In genomic region chr14:37172024-37172869, GRCh38 we compare ENCODE assay signal across 1 cellular context.
TF ChIP-seq lines count a peak whose summit lies in the region.

Gene SLC25A21, minus strand, starts transcription at chr14:37172606.

TF ChIP-seq in H1, 55 proteins besides CTCF, POLR2A, EP300 and RAD21 (continued from another document):
- TF ChIP-seq JUND (IDR thresholded peaks at IDR 0.05; ENCODE audit: low read length) (no peak), TCF12 (IDR thresholded peaks at IDR 0.05; ENCODE audit: low read depth, low read length) (no peak), KDM5A (IDR thresholded peaks at IDR 0.05; ENCODE audit: low read length) (no peak), SP4 (IDR thresholded peaks at IDR 0.05; ENCODE audit: low read length) (no peak), EGR1 (IDR thresholded peaks at IDR 0.05; ENCODE audit: borderline replicate concordance, low read depth, low read length) (no peak), CREB1 (IDR thresholded peaks at IDR 0.05) (peak; percentile 78), BRCA1 (IDR thresholded peaks at IDR 0.05; ENCODE audit: low read depth, low read length) (peak; percentile 58), BCL11A (IDR thresholded peaks at IDR 0.05; ENCODE audit: low read depth in 2 of 2, low read length in 2 of 2) (no peak), SIRT6 (IDR thresholded peaks at IDR 0.05; ENCODE audit: low read length) (no peak), CHD1 (IDR thresholded peaks at IDR 0.05; ENCODE audit: low read depth, low read length) (peak; percentile 26; the same call in 1 of the 2 replicates), SP1 (IDR thresholded peaks at IDR 0.05; ENCODE audit: low read depth, low read length) (no peak), GABPA (IDR thresholded peaks at IDR 0.05; ENCODE audit: borderline replicate concordance, insufficient read depth, low read length) (no peak), RXRA (IDR thresholded peaks at IDR 0.05; ENCODE audit: insufficient read depth, low read depth, low read length) (no peak), POU5F1 (IDR thresholded peaks at IDR 0.05; ENCODE audit: low read depth, low read length) (no peak), POLR2AphosphoS5 (IDR thresholded peaks at IDR 0.05; ENCODE audit: low read depth, low read length) (peak; percentile 95), PHF8 (conservative IDR thresholded peaks at IDR 0.05; ENCODE audit: low read depth, low read length) (peak; percentile 86), NANOG (IDR thresholded peaks at IDR 0.05; ENCODE audit: insufficient read depth, low read depth, low read length, poor library complexity, severe bottlenecking) (peak; percentile 73), HDAC2 (IDR thresholded peaks at IDR 0.05; ENCODE audit: borderline replicate concordance in 1 of 2, low read depth in 2 of 2, low read length in 2 of 2) (no peak), JUN (IDR thresholded peaks at IDR 0.05; ENCODE audit: low read depth, low read length) (no peak), RNF2 (IDR thresholded peaks at IDR 0.05; ENCODE audit: borderline replicate concordance, low read depth, low read length, missing control alignments, poor library complexity, severe bottlenecking) (peak; percentile 38), TAF1 (IDR thresholded peaks at IDR 0.05; ENCODE audit: low read depth, low read length) (peak; percentile 96), CTBP2 (IDR thresholded peaks at IDR 0.05; ENCODE audit: borderline replicate concordance, insufficient read depth, insufficient read length, low read length) (no peak), SP2 (IDR thresholded peaks at IDR 0.05; ENCODE audit: low read length) (no peak), HDAC6 (IDR thresholded peaks at IDR 0.05; ENCODE audit: low read depth, low read length) (no peak), SRF (IDR thresholded peaks at IDR 0.05; ENCODE audit: low read depth, low read length) (no peak), TEAD4 (IDR thresholded peaks at IDR 0.05; ENCODE audit: low read depth, low read length) (0 out of 2 replicates have a peak, but pooled peaks have one; percentile 1), ASH2L (IDR thresholded peaks at IDR 0.05; ENCODE audit: low read length) (peak; percentile 99), KDM1A (IDR thresholded peaks at IDR 0.05; ENCODE audit: borderline replicate concordance, low read length) (peak; percentile 22; the same call in 1 of the 2 replicates), KDM4A (IDR thresholded peaks at IDR 0.05; ENCODE audit: low read depth, low read length, severe bottlenecking) (peak; percentile 78), RFX5 (IDR thresholded peaks at IDR 0.05; ENCODE audit: borderline replicate concordance, low read depth, low read length) (no peak), MAX (IDR thresholded peaks at IDR 0.05) (peak; percentile 83), FOSL1 (IDR thresholded peaks at IDR 0.05; ENCODE audit: insufficient read depth, low read depth, low read length) (no peak), CHD2 (IDR thresholded peaks at IDR 0.05; ENCODE audit: low read length) (peak; percentile 75), RBBP5 (IDR thresholded peaks at IDR 0.05; ENCODE audit: borderline replicate concordance, low read depth, low read length) (peak; percentile 75; the same call in 1 of the 2 replicates), TAF7 (optimal IDR thresholded peaks at IDR 0.05; ENCODE audit: borderline replicate concordance, low read depth, low read length) (peak; percentile 81), SAP30 (IDR thresholded peaks at IDR 0.05; ENCODE audit: insufficient read depth, insufficient replicate concordance, low read length) (no peak), CEBPB (IDR thresholded peaks at IDR 0.05; ENCODE audit: low read depth, low read length) (no peak), SUZ12 (IDR thresholded peaks at IDR 0.05; ENCODE audit: low read length) (no peak), YY1 (IDR thresholded peaks at IDR 0.05; ENCODE audit: low read depth, low read length) (peak; percentile 45; the same call in 1 of the 2 replicates), BACH1 (IDR thresholded peaks at IDR 0.05; ENCODE audit: low read length) (no peak)
- TF ChIP-seq, protein P1, sequence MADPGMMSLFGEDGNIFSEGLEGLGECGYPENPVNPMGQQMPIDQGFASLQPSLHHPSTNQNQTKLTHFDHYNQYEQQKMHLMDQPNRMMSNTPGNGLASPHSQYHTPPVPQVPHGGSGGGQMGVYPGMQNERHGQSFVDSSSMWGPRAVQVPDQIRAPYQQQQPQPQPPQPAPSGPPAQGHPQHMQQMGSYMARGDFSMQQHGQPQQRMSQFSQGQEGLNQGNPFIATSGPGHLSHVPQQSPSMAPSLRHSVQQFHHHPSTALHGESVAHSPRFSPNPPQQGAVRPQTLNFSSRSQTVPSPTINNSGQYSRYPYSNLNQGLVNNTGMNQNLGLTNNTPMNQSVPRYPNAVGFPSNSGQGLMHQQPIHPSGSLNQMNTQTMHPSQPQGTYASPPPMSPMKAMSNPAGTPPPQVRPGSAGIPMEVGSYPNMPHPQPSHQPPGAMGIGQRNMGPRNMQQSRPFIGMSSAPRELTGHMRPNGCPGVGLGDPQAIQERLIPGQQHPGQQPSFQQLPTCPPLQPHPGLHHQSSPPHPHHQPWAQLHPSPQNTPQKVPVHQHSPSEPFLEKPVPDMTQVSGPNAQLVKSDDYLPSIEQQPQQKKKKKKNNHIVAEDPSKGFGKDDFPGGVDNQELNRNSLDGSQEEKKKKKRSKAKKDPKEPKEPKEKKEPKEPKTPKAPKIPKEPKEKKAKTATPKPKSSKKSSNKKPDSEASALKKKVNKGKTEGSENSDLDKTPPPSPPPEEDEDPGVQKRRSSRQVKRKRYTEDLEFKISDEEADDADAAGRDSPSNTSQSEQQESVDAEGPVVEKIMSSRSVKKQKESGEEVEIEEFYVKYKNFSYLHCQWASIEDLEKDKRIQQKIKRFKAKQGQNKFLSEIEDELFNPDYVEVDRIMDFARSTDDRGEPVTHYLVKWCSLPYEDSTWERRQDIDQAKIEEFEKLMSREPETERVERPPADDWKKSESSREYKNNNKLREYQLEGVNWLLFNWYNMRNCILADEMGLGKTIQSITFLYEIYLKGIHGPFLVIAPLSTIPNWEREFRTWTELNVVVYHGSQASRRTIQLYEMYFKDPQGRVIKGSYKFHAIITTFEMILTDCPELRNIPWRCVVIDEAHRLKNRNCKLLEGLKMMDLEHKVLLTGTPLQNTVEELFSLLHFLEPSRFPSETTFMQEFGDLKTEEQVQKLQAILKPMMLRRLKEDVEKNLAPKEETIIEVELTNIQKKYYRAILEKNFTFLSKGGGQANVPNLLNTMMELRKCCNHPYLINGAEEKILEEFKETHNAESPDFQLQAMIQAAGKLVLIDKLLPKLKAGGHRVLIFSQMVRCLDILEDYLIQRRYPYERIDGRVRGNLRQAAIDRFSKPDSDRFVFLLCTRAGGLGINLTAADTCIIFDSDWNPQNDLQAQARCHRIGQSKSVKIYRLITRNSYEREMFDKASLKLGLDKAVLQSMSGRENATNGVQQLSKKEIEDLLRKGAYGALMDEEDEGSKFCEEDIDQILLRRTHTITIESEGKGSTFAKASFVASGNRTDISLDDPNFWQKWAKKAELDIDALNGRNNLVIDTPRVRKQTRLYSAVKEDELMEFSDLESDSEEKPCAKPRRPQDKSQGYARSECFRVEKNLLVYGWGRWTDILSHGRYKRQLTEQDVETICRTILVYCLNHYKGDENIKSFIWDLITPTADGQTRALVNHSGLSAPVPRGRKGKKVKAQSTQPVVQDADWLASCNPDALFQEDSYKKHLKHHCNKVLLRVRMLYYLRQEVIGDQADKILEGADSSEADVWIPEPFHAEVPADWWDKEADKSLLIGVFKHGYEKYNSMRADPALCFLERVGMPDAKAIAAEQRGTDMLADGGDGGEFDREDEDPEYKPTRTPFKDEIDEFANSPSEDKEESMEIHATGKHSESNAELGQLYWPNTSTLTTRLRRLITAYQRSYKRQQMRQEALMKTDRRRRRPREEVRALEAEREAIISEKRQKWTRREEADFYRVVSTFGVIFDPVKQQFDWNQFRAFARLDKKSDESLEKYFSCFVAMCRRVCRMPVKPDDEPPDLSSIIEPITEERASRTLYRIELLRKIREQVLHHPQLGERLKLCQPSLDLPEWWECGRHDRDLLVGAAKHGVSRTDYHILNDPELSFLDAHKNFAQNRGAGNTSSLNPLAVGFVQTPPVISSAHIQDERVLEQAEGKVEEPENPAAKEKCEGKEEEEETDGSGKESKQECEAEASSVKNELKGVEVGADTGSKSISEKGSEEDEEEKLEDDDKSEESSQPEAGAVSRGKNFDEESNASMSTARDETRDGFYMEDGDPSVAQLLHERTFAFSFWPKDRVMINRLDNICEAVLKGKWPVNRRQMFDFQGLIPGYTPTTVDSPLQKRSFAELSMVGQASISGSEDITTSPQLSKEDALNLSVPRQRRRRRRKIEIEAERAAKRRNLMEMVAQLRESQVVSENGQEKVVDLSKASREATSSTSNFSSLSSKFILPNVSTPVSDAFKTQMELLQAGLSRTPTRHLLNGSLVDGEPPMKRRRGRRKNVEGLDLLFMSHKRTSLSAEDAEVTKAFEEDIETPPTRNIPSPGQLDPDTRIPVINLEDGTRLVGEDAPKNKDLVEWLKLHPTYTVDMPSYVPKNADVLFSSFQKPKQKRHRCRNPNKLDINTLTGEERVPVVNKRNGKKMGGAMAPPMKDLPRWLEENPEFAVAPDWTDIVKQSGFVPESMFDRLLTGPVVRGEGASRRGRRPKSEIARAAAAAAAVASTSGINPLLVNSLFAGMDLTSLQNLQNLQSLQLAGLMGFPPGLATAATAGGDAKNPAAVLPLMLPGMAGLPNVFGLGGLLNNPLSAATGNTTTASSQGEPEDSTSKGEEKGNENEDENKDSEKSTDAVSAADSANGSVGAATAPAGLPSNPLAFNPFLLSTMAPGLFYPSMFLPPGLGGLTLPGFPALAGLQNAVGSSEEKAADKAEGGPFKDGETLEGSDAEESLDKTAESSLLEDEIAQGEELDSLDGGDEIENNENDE (IDR thresholded peaks at IDR 0.05; ENCODE audit: insufficient replicate concordance, low read length): no peak
- TF ChIP-seq, protein P2, sequence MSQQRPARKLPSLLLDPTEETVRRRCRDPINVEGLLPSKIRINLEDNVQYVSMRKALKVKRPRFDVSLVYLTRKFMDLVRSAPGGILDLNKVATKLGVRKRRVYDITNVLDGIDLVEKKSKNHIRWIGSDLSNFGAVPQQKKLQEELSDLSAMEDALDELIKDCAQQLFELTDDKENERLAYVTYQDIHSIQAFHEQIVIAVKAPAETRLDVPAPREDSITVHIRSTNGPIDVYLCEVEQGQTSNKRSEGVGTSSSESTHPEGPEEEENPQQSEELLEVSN (IDR thresholded peaks at IDR 0.05): peak; percentile 86
